1 cellular context compared by ENCODE assay signal in genomic region chr5:140242099-140242498, GRCh38.
TF ChIP-seq lines count a peak whose summit lies in the region.

No MANE protein-coding gene starts in this region.

TF ChIP-seq in GM23338, 12 proteins besides CTCF, POLR2A, EP300 and RAD21 (continued from another document):
- no peak for TF ChIP-seq ZNF462 (CRISPR knock-in tag; IDR thresholded peaks at IDR 0.05)
- no peak for TF ChIP-seq NANOG (IDR thresholded peaks at IDR 0.05; ENCODE audit: borderline replicate concordance)
